In the genomic region with DNA sequence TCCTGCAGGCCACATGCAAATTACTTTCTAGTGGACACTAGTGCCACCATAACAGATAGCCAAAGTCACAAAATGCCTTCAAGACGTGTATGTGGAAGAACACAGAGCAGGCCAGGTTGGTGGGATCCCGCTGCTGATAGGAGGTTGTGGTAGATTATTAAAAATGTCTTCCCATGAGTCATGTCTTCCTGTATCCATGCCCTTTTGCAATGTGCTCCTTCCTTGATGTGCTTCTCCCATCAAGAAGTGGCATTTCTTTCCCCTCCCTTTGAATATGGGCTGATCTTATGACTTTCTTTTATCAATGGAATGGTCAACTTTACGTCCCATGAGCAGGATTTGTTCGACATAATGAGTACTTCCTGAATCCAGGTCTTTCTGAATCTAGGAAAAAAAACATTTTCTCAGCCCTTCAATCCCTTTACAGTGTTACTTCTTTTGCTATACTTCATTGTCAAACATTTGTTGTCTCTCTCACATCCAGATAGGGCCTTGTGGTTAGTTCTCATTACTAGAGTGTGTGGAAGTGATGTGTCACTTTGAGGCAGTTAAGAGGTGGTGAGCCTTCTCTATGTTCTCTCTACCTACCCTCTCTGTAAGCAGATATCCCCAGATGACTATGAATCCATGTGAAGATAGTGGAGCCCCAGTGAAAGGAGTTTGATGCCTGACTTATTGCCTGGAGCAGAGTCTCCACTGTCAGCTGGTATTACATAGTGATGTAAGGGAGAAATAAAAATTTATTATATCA, we compare ENCODE assay signal across 19 cellular contexts.
A peak's percentile ranks its signal among the peaks of the same experiment; 100 is the strongest.
DNase-seq lines count a peak whose midpoint lies in the region; ATAC-seq and TF ChIP-seq lines count a peak whose summit lies in the region.
"Had no signal": no experiment of that assay in that cellular context is flagged by ENCODE, and none has a peak within 500 bp of the region (broad histone marks: within the 10 kb centered on the region; RNA-seq: fewer than 3 reads in every experiment).

No MANE protein-coding gene starts in this region.

- H3K27ac Mint-ChIP-seq in activated CD4-positive, alpha-beta T cell treated with anti-CD3 and anti-CD28 coated beads for 36 hours, result peak overlapping the region; percentile 56
- peak overlapping the region; percentile 67 for H3K27ac Mint-ChIP-seq in HFFc6
- peak overlapping the region; percentile 31 for H3K27ac Mint-ChIP-seq in activated naive CD8-positive, alpha-beta T cell
- H3K27ac Mint-ChIP-seq: activated CD4-positive, alpha-beta memory T cell treated with anti-CD3 and anti-CD28 coated beads, Interleukin-2, amount 10 ng/mL, durations not matched to agents 7 days and 5 days; nephron had no signal

- peaks cover 38% of the 10 kb centered on the region for H3K4me1 Mint-ChIP-seq in activated CD4-positive, alpha-beta T cell treated with anti-CD3 and anti-CD28 coated beads for 36 hours
- peaks cover 47% of the 10 kb centered on the region for H3K4me1 Mint-ChIP-seq in HFFc6 (ENCODE audit: low read depth)
- peaks cover 24% of the 10 kb centered on the region for H3K4me1 Mint-ChIP-seq in activated naive CD8-positive, alpha-beta T cell (ENCODE audit: low read depth)
- H3K4me1 Mint-ChIP-seq: nephron had no signal

- TF ChIP-seq CTCF in HFFc6 (IDR thresholded peaks at IDR 0.05), result no peak

- DNase-seq in activated CD4-positive, alpha-beta T cell treated with anti-CD3 and anti-CD28 coated beads for 36 hours, result no peak
- no peak for DNase-seq in activated CD4-positive, alpha-beta T cell treated with anti-CD3 and anti-CD28 coated beads for 4 hours
- no peak for DNase-seq in HFFc6
- DNase-seq in left colon, result no peak
- no peak for DNase-seq in RPMI8226
- DNase-seq in hypothalamus (lab: John Stamatoyannopoulos, UW), result no peak
- DNase-seq: activated CD4-positive, alpha-beta memory T cell treated with anti-CD3 and anti-CD28 coated beads, Interleukin-2, amount 10 ng/mL, durations not matched to agents 7 days and 5 days; activated effector memory CD4-positive, alpha-beta T cell treated with Interleukin-2 at 50 U/mL for 16 hours; Calu3; central memory CD4-positive, alpha-beta T cell; NCI-H748 treated with DMSO at 0.1 percent for 48 hours; pancreas; right cardiac atrium; SHP77 treated with DMSO at 0.1 percent for 48 hours; substantia nigra; uterus had no signal

- intact Hi-C loops in activated CD4-positive, alpha-beta T cell treated with anti-CD3 and anti-CD28 coated beads for 36 hours (cut with DNase I, micrococcal nuclease), result loop anchor here in 1 of 2 experiments (10.0 kb wide), 1 partner anchor 605 kb away; no protein-coding TSS in a partner anchor
- intact Hi-C loops in left colon (cut with DNase I, micrococcal nuclease), result no loop called here

- no peaks in the 10 kb centered on the region for H3K27me3 Mint-ChIP-seq in activated CD4-positive, alpha-beta T cell treated with anti-CD3 and anti-CD28 coated beads for 36 hours
- no peaks in the 10 kb centered on the region for H3K27me3 Mint-ChIP-seq in HFFc6 (ENCODE audit: insufficient read depth)
- no peaks in the 10 kb centered on the region for H3K27me3 Mint-ChIP-seq in activated naive CD8-positive, alpha-beta T cell
- H3K27me3 Mint-ChIP-seq: activated CD4-positive, alpha-beta memory T cell treated with anti-CD3 and anti-CD28 coated beads, Interleukin-2, amount 10 ng/mL, durations not matched to agents 7 days and 5 days had no signal

- H3K36me3 Mint-ChIP-seq in activated CD4-positive, alpha-beta T cell treated with anti-CD3 and anti-CD28 coated beads for 36 hours (ENCODE audit: low read depth), result no peaks in the 10 kb centered on the region
- peaks cover 6% of the 10 kb centered on the region; the same call in 1 of the 2 replicates for H3K36me3 Mint-ChIP-seq in HFFc6 (ENCODE audit: low read depth)
- H3K36me3 Mint-ChIP-seq in activated naive CD8-positive, alpha-beta T cell, result peaks cover 4% of the 10 kb centered on the region

- H3K4me3 Mint-ChIP-seq in activated CD4-positive, alpha-beta T cell treated with anti-CD3 and anti-CD28 coated beads for 36 hours, result no peak overlapping the region
- no peak overlapping the region for H3K4me3 Mint-ChIP-seq in HFFc6
- H3K4me3 Mint-ChIP-seq in activated naive CD8-positive, alpha-beta T cell, result no peak overlapping the region
- H3K4me3 Mint-ChIP-seq: activated CD4-positive, alpha-beta memory T cell treated with anti-CD3 and anti-CD28 coated beads, Interleukin-2, amount 10 ng/mL, durations not matched to agents 7 days and 5 days; nephron had no signal

- CTCF ChIA-PET in activated CD4-positive, alpha-beta T cell treated with anti-CD3 and anti-CD28 coated beads for 36 hours (lab: Charles Lee), result no interaction called here

- ATAC-seq in activated CD4-positive, alpha-beta T cell treated with anti-CD3 and anti-CD28 coated beads for 36 hours, result peak; percentile 97
- ATAC-seq in left colon (peak; percentile 35), GM21423 (IDR thresholded peaks at IDR 0.05; ENCODE audit: unreplicated experiment) (no peak)
- ATAC-seq: pancreas, right cardiac atrium had no signal

- no peaks in the 10 kb centered on the region for H3K9me3 Mint-ChIP-seq in activated CD4-positive, alpha-beta T cell treated with anti-CD3 and anti-CD28 coated beads for 36 hours (ENCODE audit: low read depth)
- H3K9me3 Mint-ChIP-seq in HFFc6, result peaks cover 7% of the 10 kb centered on the region
- no peaks in the 10 kb centered on the region for H3K9me3 Mint-ChIP-seq in activated naive CD8-positive, alpha-beta T cell (ENCODE audit: low read depth)

- POLR2A ChIA-PET in activated CD4-positive, alpha-beta T cell treated with anti-CD3 and anti-CD28 coated beads for 36 hours (lab: Charles Lee), result no interaction called here
